ENCODE assay signal across 12 cellular contexts in the genomic region with DNA sequence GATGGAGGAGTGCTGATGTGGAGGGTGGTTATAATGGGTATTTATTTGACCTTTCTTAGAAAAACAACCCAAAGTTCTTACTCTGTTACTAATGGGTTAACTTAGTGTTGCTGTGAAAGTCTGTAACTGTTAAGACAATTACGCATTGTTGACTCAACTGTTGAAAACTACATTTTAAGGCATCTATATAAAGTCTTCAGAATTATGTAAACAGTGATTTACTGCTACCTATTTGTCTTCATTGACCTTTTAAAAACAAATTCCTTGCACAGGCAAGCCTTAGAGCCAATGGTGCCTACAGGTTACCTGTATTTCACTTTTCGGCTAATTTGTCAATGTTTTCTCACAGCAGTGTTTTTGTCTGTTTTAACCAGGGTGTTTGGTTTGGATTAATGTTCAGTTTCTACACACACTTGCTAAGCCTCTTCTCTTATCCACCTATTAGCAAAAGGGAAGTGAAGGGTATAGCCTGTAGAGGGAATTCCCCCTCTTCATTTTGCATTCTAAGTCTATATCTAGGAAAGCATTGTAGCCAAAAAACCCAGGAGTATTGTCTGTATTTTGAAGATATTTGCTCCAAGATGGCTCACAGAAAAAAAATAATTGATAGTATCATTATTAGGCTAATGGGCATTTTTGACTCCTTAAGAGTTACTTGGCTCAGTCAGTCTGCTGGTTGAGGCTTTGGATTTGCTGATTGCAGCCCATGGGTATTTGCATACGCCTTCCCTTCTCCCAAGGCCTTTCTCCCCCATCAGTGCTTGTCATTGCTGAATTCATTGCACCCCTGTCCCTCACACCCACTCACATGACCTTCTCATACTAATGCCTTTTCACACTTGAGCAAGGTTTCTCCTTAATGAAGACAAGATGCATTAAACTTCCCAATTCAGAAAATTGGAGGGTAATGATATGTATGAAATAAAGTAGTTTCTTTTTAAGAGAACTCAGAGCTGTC. TPM values are rescaled to one million over a fixed set of nuclear protein-coding genes. Genes with fewer than 3 reads are reported as not detected.
DNase-seq lines count a peak whose midpoint lies in the region; ATAC-seq, FAIRE-seq and TF ChIP-seq lines count a peak whose summit lies in the region.
"Had no signal": no experiment of that assay in that cellular context is flagged by ENCODE, and none has a peak within 500 bp of the region (broad histone marks: within the 10 kb centered on the region; RNA-seq: fewer than 3 reads in every experiment).

No MANE protein-coding gene starts in this region.

- ATAC-seq in activated CD8-positive, alpha-beta T cell treated with anti-CD3 and anti-CD28 coated beads for 36 hours, result peak; percentile 38
- ATAC-seq in activated CD8-positive, alpha-beta T cell treated with anti-CD3 and anti-CD28 coated beads, Interleukin-2, amount 10 ng/mL, durations not matched to agents 7 days and 5 days, result no peak
- ATAC-seq in HG02588 (IDR thresholded peaks at IDR 0.05; ENCODE audit: unreplicated experiment) (peak; percentile 54), HG03565 (IDR thresholded peaks at IDR 0.05; ENCODE audit: unreplicated experiment) (peak; percentile 45), pancreas (no peak)
- ATAC-seq: activated CD4-positive, alpha-beta T cell treated with anti-CD3 and anti-CD28 coated beads for 36 hours; foreskin keratinocyte had no signal

- FAIRE-seq in pancreas (lab: Jason Lieb, UNC), result no peak

- no peaks in the 10 kb centered on the region for H3K27me3 ChIP-seq in pancreas
- H3K27me3 ChIP-seq: foreskin keratinocyte had no signal

- POLR2A ChIA-PET in activated CD8-positive, alpha-beta T cell treated with anti-CD3 and anti-CD28 coated beads for 36 hours (lab: Charles Lee), result no interaction called here
- POLR2A ChIA-PET in activated CD8-positive, alpha-beta T cell treated with anti-CD3 and anti-CD28 coated beads, Interleukin-2, amount 10 ng/mL, durations not matched to agents 7 days and 5 days (lab: Charles Lee), result no interaction called here

- CTCF ChIA-PET in activated CD8-positive, alpha-beta T cell treated with anti-CD3 and anti-CD28 coated beads for 36 hours (lab: Charles Lee), result no interaction called here
- CTCF ChIA-PET in activated CD8-positive, alpha-beta T cell treated with anti-CD3 and anti-CD28 coated beads, Interleukin-2, amount 10 ng/mL, durations not matched to agents 7 days and 5 days (lab: Charles Lee), result interaction anchor here (1.1 kb wide), 1 partner anchor 13 kb away, joined by 3 read pairs; no protein-coding TSS in a partner anchor

- no peaks in the 10 kb centered on the region for H3K9me3 ChIP-seq in pancreas
- H3K9me3 ChIP-seq: thoracic aorta had no signal

- peaks cover 3% of the 10 kb centered on the region for H3K36me3 Mint-ChIP-seq in activated CD8-positive, alpha-beta T cell treated with anti-CD3 and anti-CD28 coated beads for 36 hours (ENCODE audit: low read depth)
- H3K36me3 Mint-ChIP-seq in activated CD8-positive, alpha-beta T cell treated with anti-CD3 and anti-CD28 coated beads, Interleukin-2, amount 10 ng/mL, durations not matched to agents 7 days and 5 days (ENCODE audit: low read depth), result no peaks in the 10 kb centered on the region
- H3K36me3 Mint-ChIP-seq in progenitor cell of endocrine pancreas (ENCODE audit: insufficient read depth), result no peaks in the 10 kb centered on the region

- H3K4me1 ChIP-seq in pancreas, result peaks cover 7 to 27% (median 18%) of the 10 kb centered on the region in 3 donors

- H3K27me3 Mint-ChIP-seq in activated CD8-positive, alpha-beta T cell treated with anti-CD3 and anti-CD28 coated beads for 36 hours, result no peaks in the 10 kb centered on the region
- H3K27me3 Mint-ChIP-seq in activated CD8-positive, alpha-beta T cell treated with anti-CD3 and anti-CD28 coated beads, Interleukin-2, amount 10 ng/mL, durations not matched to agents 7 days and 5 days (ENCODE audit: low read depth), result no peaks in the 10 kb centered on the region
- H3K27me3 Mint-ChIP-seq in progenitor cell of endocrine pancreas, result no peaks in the 10 kb centered on the region
- H3K27me3 Mint-ChIP-seq: activated CD4-positive, alpha-beta T cell treated with anti-CD3 and anti-CD28 coated beads for 36 hours had no signal

- no peak for DNase-seq in activated CD8-positive, alpha-beta T cell treated with anti-CD3 and anti-CD28 coated beads for 36 hours
- no peak for DNase-seq in activated CD8-positive, alpha-beta T cell treated with anti-CD3 and anti-CD28 coated beads, Interleukin-2, amount 10 ng/mL, durations not matched to agents 7 days and 5 days
- DNase-seq in progenitor cell of endocrine pancreas (ENCODE audit: low spot score, unreplicated experiment) (no peak), LoVo (ENCODE audit: low spot score) (no peak), pancreas (no peak), DMS53 treated with DMSO at 0.1 percent for 48 hours (lab: John Stamatoyannopoulos, UW; ENCODE audit: unreplicated experiment) (no peak)
- DNase-seq: activated CD4-positive, alpha-beta T cell treated with anti-CD3 and anti-CD28 coated beads for 36 hours; foreskin keratinocyte; NCI-H1105 had no signal

- H3K27ac Mint-ChIP-seq in activated CD8-positive, alpha-beta T cell treated with anti-CD3 and anti-CD28 coated beads for 36 hours, result no peak overlapping the region
- H3K27ac Mint-ChIP-seq in activated CD8-positive, alpha-beta T cell treated with anti-CD3 and anti-CD28 coated beads, Interleukin-2, amount 10 ng/mL, durations not matched to agents 7 days and 5 days, result no peak overlapping the region
- peak overlapping the region; percentile 77 for H3K27ac Mint-ChIP-seq in progenitor cell of endocrine pancreas
- H3K27ac Mint-ChIP-seq: activated CD4-positive, alpha-beta T cell treated with anti-CD3 and anti-CD28 coated beads for 36 hours had no signal

- 55 to 68% methylated on average over 3 of the region's 3 CpGs for WGBS in pancreas, 2 donors

- peaks cover 30% of the 10 kb centered on the region for H3K4me1 Mint-ChIP-seq in activated CD8-positive, alpha-beta T cell treated with anti-CD3 and anti-CD28 coated beads for 36 hours (ENCODE audit: low read depth)
- H3K4me1 Mint-ChIP-seq in activated CD8-positive, alpha-beta T cell treated with anti-CD3 and anti-CD28 coated beads, Interleukin-2, amount 10 ng/mL, durations not matched to agents 7 days and 5 days (ENCODE audit: low read depth), result peaks cover 18% of the 10 kb centered on the region
- peaks cover 35% of the 10 kb centered on the region for H3K4me1 Mint-ChIP-seq in progenitor cell of endocrine pancreas (ENCODE audit: low read depth)

- H3K4me3 ChIP-seq in pancreas, result no peak overlapping the region
- H3K4me3 ChIP-seq: thoracic aorta had no signal

- TF ChIP-seq CTCF in activated CD8-positive, alpha-beta T cell treated with anti-CD3 and anti-CD28 coated beads for 36 hours (IDR thresholded peaks at IDR 0.05), result no peak
- TF ChIP-seq CTCF in progenitor cell of endocrine pancreas (IDR thresholded peaks at IDR 0.05; ENCODE audit: unreplicated experiment) (no peak), pancreas (IDR thresholded peaks at IDR 0.05) (no peak)

- H3K27ac ChIP-seq in pancreas, result no peak overlapping the region
- H3K27ac ChIP-seq: foreskin keratinocyte, thoracic aorta had no signal

- no peak overlapping the region for H3K4me3 Mint-ChIP-seq in activated CD8-positive, alpha-beta T cell treated with anti-CD3 and anti-CD28 coated beads for 36 hours
- no peak overlapping the region for H3K4me3 Mint-ChIP-seq in activated CD8-positive, alpha-beta T cell treated with anti-CD3 and anti-CD28 coated beads, Interleukin-2, amount 10 ng/mL, durations not matched to agents 7 days and 5 days
- H3K4me3 Mint-ChIP-seq in progenitor cell of endocrine pancreas (ENCODE audit: low read depth), result no peak overlapping the region
- H3K4me3 Mint-ChIP-seq: activated CD4-positive, alpha-beta T cell treated with anti-CD3 and anti-CD28 coated beads for 36 hours had no signal

- H3K36me3 ChIP-seq in pancreas, result no peaks in the 10 kb centered on the region
- H3K36me3 ChIP-seq: thoracic aorta had no signal

- intact Hi-C loops in activated CD8-positive, alpha-beta T cell treated with anti-CD3 and anti-CD28 coated beads for 36 hours (cut with micrococcal nuclease), result no loop called here
- intact Hi-C loops in pancreas (cut with DNase I), result no loop called here

- H3K9me3 Mint-ChIP-seq in activated CD8-positive, alpha-beta T cell treated with anti-CD3 and anti-CD28 coated beads for 36 hours, result no peaks in the 10 kb centered on the region
- H3K9me3 Mint-ChIP-seq in activated CD8-positive, alpha-beta T cell treated with anti-CD3 and anti-CD28 coated beads, Interleukin-2, amount 10 ng/mL, durations not matched to agents 7 days and 5 days (ENCODE audit: insufficient read depth), result no peaks in the 10 kb centered on the region
- no peaks in the 10 kb centered on the region for H3K9me3 Mint-ChIP-seq in progenitor cell of endocrine pancreas (ENCODE audit: low read depth)

RNA-seq across cellular contexts. Expression of a gene that starts 30.5 kb away (rescaled TPM):
- total RNA-seq in activated CD8-positive, alpha-beta T cell treated with anti-CD3 and anti-CD28 coated beads for 36 hours, result 10 to 100 TPM; 40.3 to 45.4 TPM
- total RNA-seq in activated CD8-positive, alpha-beta T cell treated with anti-CD3 and anti-CD28 coated beads, Interleukin-2, amount 10 ng/mL, durations not matched to agents 7 days and 5 days, result 10 to 100 TPM; 47.8 to 51.6 TPM
- total RNA-seq in progenitor cell of endocrine pancreas, result 86.0 and 89.3 TPM in 2 replicates
- 10 to 100 TPM; 35.8 to 62.0 (median 40.9) TPM for total RNA-seq in pancreas
- polyA plus RNA-seq in pancreas, result 10 to 100 TPM; 11.8 to 13.0 TPM

Comparison
In these comparisons a context has a peak if more than half of its experiments do, and no peak if none do; other contexts are left out.
1. ATAC-seq: peak in activated CD8-positive, alpha-beta T cell treated with anti-CD3 and anti-CD28 coated beads for 36 hours (single experiment), HG02588 (single experiment) and HG03565 (single experiment); none in activated CD8-positive, alpha-beta T cell treated with anti-CD3 and anti-CD28 coated beads, Interleukin-2, amount 10 ng/mL, durations not matched to agents 7 days and 5 days (single experiment) and pancreas (0 of 4).